13 cellular contexts compared by ENCODE assay signal in genomic region chr12:39605996-39606395, GRCh38. TPM values are rescaled to one million over a fixed set of nuclear protein-coding genes. Genes with fewer than 3 reads are reported as not detected.
DNase-seq lines count a peak whose midpoint lies in the region; ATAC-seq and TF ChIP-seq lines count a peak whose summit lies in the region.
"Had no signal": no experiment of that assay in that cellular context is flagged by ENCODE, and none has a peak within 500 bp of the region (broad histone marks: within the 10 kb centered on the region; RNA-seq: fewer than 3 reads in every experiment).

No MANE protein-coding gene starts in this region.

- H3K9me3 Mint-ChIP-seq in GM23338 (no peaks in the 10 kb centered on the region), H9 (no peaks in the 10 kb centered on the region)
- H3K9me3 Mint-ChIP-seq: natural killer cell had no signal

- no peak overlapping the region for H3K4me2 ChIP-seq in GM23338
- H3K4me2 ChIP-seq in PC-9, result peak overlapping the region; percentile 39
- no peak overlapping the region for H3K4me2 ChIP-seq in H9 (ENCODE audit: insufficient read depth, insufficient read length, low read length)

- 42 to 49% methylated on average over 3 of the region's 3 CpGs for WGBS in esophagus squamous epithelium, 2 donors
- WGBS in H9 (ENCODE audit: extremely low coverage, insufficient read length, low lambda C conversion rate), result no CpG with 5 or more reads among the region's 3 CpGs

- H3K36me3 Mint-ChIP-seq in GM23338 (ENCODE audit: low read depth), result no peaks in the 10 kb centered on the region
- no peaks in the 10 kb centered on the region for H3K36me3 Mint-ChIP-seq in H9 (ENCODE audit: insufficient read depth in 1 of 3, low read depth in 3 of 3)
- H3K36me3 Mint-ChIP-seq: natural killer cell had no signal

- H4K5ac ChIP-seq in H9 (ENCODE audit: insufficient read length, low read depth, low read length), result no peak overlapping the region

- H3K9me3 ChIP-seq in PC-9 (ENCODE audit: insufficient read depth, low read depth), result peaks cover 9% of the 10 kb centered on the region; the same call in 1 of the 2 replicates
- no peaks in the 10 kb centered on the region for H3K9me3 ChIP-seq in esophagus squamous epithelium
- no peaks in the 10 kb centered on the region for H3K9me3 ChIP-seq in H9 (ENCODE audit: control insufficient read depth, low read depth, low read length)

- no peak overlapping the region for H3K56ac ChIP-seq in H9 (ENCODE audit: insufficient read length, low read depth, low read length)

- H3K27me3 Mint-ChIP-seq in GM23338 (ENCODE audit: insufficient read depth, low read depth, poor library complexity), result no peaks in the 10 kb centered on the region
- no peaks in the 10 kb centered on the region; the same call in 1 of the 2 replicates for H3K27me3 Mint-ChIP-seq in H9 (ENCODE audit: low read depth)

- no peak overlapping the region for H3K4me3 Mint-ChIP-seq in GM23338
- H3K4me3 Mint-ChIP-seq in H9, result no peak overlapping the region
- H3K4me3 Mint-ChIP-seq: natural killer cell had no signal

- TF ChIP-seq CTCF in GM23338 (conservative IDR thresholded peaks at IDR 0.05; ENCODE audit: low read depth in 2 of 2), result no peak
- TF ChIP-seq CTCF in PC-9 (conservative IDR thresholded peaks at IDR 0.05), result no peak
- TF ChIP-seq CTCF in choroid plexus epithelial cell (conservative IDR thresholded peaks at IDR 0.05; ENCODE audit: low read depth, low read length), result no peak
- TF ChIP-seq CTCF in omental fat pad (IDR thresholded peaks at IDR 0.05), result no peak
- TF ChIP-seq CTCF in esophagus squamous epithelium (IDR thresholded peaks at IDR 0.05), result no peak
- no peak for TF ChIP-seq CTCF in H9 (conservative IDR thresholded peaks at IDR 0.05)

- TF ChIP-seq POLR2A in esophagus squamous epithelium (IDR thresholded peaks at IDR 0.05), result no peak

- CTCF ChIA-PET in PC-9 (lab: Charles Lee), result no interaction called here

- no peaks in the 10 kb centered on the region for H3K79me2 ChIP-seq in GM23338 (replicated peaks; ENCODE audit: insufficient read depth)
- no peaks in the 10 kb centered on the region for H3K79me2 ChIP-seq in PC-9 (ENCODE audit: low read depth)
- H3K79me2 ChIP-seq in H9 (ENCODE audit: insufficient read depth, low read length), result no peaks in the 10 kb centered on the region

- no peak overlapping the region for H3K9ac ChIP-seq in H9 (ENCODE audit: extremely low read depth, insufficient read length, low read length)

- H3K14ac ChIP-seq in H9 (ENCODE audit: insufficient read depth, low read length), result no peak overlapping the region

- no peak overlapping the region for H2BK12ac ChIP-seq in H9 (ENCODE audit: insufficient read length, low read depth, low read length)

- H3K27ac Mint-ChIP-seq in GM23338 (no peak overlapping the region), H9 (no peak overlapping the region)
- H3K27ac Mint-ChIP-seq: natural killer cell had no signal

- no peak overlapping the region for H2BK15ac ChIP-seq in H9 (ENCODE audit: low read depth, low read length)

- H3K23me2 ChIP-seq in H9 (ENCODE audit: insufficient read length, low read depth, low read length, poor library complexity, severe bottlenecking), result no peaks in the 10 kb centered on the region

- H2BK20ac ChIP-seq in H9 (ENCODE audit: low read depth, low read length, poor library complexity, severe bottlenecking), result no peak overlapping the region

- H4K8ac ChIP-seq in H9 (replicated peaks; ENCODE audit: insufficient read length, low read depth, low read length), result no peak overlapping the region

- H2BK120ac ChIP-seq in H9 (ENCODE audit: low read depth, low read length, poor library complexity, severe bottlenecking), result no peak overlapping the region

- H3K27me3 ChIP-seq in GM23338 (ENCODE audit: insufficient read depth), result no peaks in the 10 kb centered on the region
- H3K27me3 ChIP-seq in PC-9 (ENCODE audit: insufficient read depth, low read depth), result no peaks in the 10 kb centered on the region
- H3K27me3 ChIP-seq in esophagus squamous epithelium, result no peaks in the 10 kb centered on the region
- H3K27me3 ChIP-seq in H9 (ENCODE audit: insufficient read depth, low read length), result no peaks in the 10 kb centered on the region

- H2AFZ ChIP-seq in GM23338 (no peak overlapping the region), PC-9 (no peak overlapping the region), H9 (ENCODE audit: low read length) (no peak overlapping the region)

- BruUV-seq in PC-9 (replicated peaks; lab: Mats Ljungman, UMichigan), result no TSS peak

- no peak overlapping the region for H3K4me3 ChIP-seq in GM23338
- H3K4me3 ChIP-seq in PC-9, result no peak overlapping the region
- H3K4me3 ChIP-seq in choroid plexus epithelial cell (ENCODE audit: low read depth, low read length), result no peak overlapping the region
- no peak overlapping the region for H3K4me3 ChIP-seq in esophagus squamous epithelium

- H3K36me3 ChIP-seq in GM23338 (ENCODE audit: insufficient read depth), result no peaks in the 10 kb centered on the region
- H3K36me3 ChIP-seq in PC-9 (ENCODE audit: low read depth), result no peaks in the 10 kb centered on the region
- H3K36me3 ChIP-seq in esophagus squamous epithelium, result no peaks in the 10 kb centered on the region

- H4K91ac ChIP-seq in H9 (ENCODE audit: insufficient read length, low read depth, low read length), result no peak overlapping the region

- H3K4me1 Mint-ChIP-seq in GM23338 (peaks cover 8% of the 10 kb centered on the region; the same call in 2 of the 3 replicates), H9 (peaks cover 4 to 5% of the 10 kb centered on the region in 2 experiments; a peak in 3 of 4 replicates)
- H3K4me1 Mint-ChIP-seq: natural killer cell had no signal

- H2AK5ac ChIP-seq in H9 (ENCODE audit: insufficient read length, low read length), result no peak overlapping the region

- no peak overlapping the region for H2BK5ac ChIP-seq in H9 (ENCODE audit: insufficient read length, low read length)

- POLR2A ChIA-PET in PC-9 (lab: Charles Lee; ENCODE audit: unreplicated experiment), result interaction anchor here (0.6 kb wide), 1 partner anchor 239 kb away, joined by 4 read pairs; no protein-coding TSS in a partner anchor

- H3K27ac ChIP-seq in GM23338 (ENCODE audit: low read depth) (no peak overlapping the region), PC-9 (peak overlapping the region; percentile 48), esophagus squamous epithelium (no peak overlapping the region), H9 (ENCODE audit: insufficient read length, low read depth, low read length) (no peak overlapping the region)

- DNase-seq in GM23338 (ENCODE audit: low spot score) (peak; percentile 36), PC-9 (peak in 1 of 2 experiments; percentile 74), choroid plexus epithelial cell (ENCODE audit: low read depth) (peak; percentile 80), omental fat pad (ENCODE audit: low spot score) (no peak), esophagus squamous epithelium (lab: John Stamatoyannopoulos, UW) (no peak), H9 (no peak)
- DNase-seq: activated CD4-positive, alpha-beta T cell treated with anti-CD3 and anti-CD28 coated beads for 48 hours; activated gamma-delta T cell; Calu3; natural killer cell; T-helper 1 cell had no signal

- no peaks in the 10 kb centered on the region for H4K20me1 ChIP-seq in GM23338 (replicated peaks; ENCODE audit: insufficient read depth)
- no peaks in the 10 kb centered on the region for H4K20me1 ChIP-seq in PC-9 (ENCODE audit: insufficient read depth)
- H4K20me1 ChIP-seq in H9 (ENCODE audit: control insufficient read depth, insufficient read depth, insufficient read length), result no peaks in the 10 kb centered on the region

- H3K23ac ChIP-seq in H9 (ENCODE audit: insufficient read length, low read depth, low read length), result no peak overlapping the region

- intact Hi-C loops in PC-9 (cut with micrococcal nuclease; ENCODE audit: unreplicated experiment), result no loop called here
- intact Hi-C loops in esophagus squamous epithelium (cut with DNase I), result no loop called here

- H3K4me1 ChIP-seq in GM23338 (ENCODE audit: insufficient read depth), result no peaks in the 10 kb centered on the region
- H3K4me1 ChIP-seq in PC-9 (replicated peaks; ENCODE audit: insufficient read depth), result peaks cover 27% of the 10 kb centered on the region
- no peaks in the 10 kb centered on the region for H3K4me1 ChIP-seq in esophagus squamous epithelium
- H3K4me1 ChIP-seq in H9 (ENCODE audit: insufficient read depth, low read length), result no peaks in the 10 kb centered on the region

- H3F3A ChIP-seq in GM23338 (replicated peaks; ENCODE audit: low read depth) (no peaks in the 10 kb centered on the region), PC-9 (ENCODE audit: insufficient read depth, low read depth) (peaks cover 24% of the 10 kb centered on the region)

- no peak; the same call in 2 of the 3 replicates for ATAC-seq in GM23338
- peak; percentile 50 for ATAC-seq in omental fat pad (ENCODE audit: low FRiP score)
- ATAC-seq in HG02571 (IDR thresholded peaks at IDR 0.05; ENCODE audit: unreplicated experiment), result no peak
- ATAC-seq: natural killer cell, sciatic nerve had no signal

- H3K9me2 ChIP-seq in GM23338 (ENCODE audit: insufficient read depth), result no peaks in the 10 kb centered on the region
- no peaks in the 10 kb centered on the region for H3K9me2 ChIP-seq in PC-9 (ENCODE audit: insufficient read depth)

- H3K4ac ChIP-seq in H9 (ENCODE audit: low read depth, low read length), result no peak overlapping the region

- H3T11ph ChIP-seq in H9 (ENCODE audit: low read length), result no peak overlapping the region

- H3K18ac ChIP-seq in H9 (ENCODE audit: insufficient read length, low read depth, low read length), result no peak overlapping the region

- no peaks in the 10 kb centered on the region for H3K79me1 ChIP-seq in H9 (ENCODE audit: insufficient read depth, low read depth, low read length, poor library complexity, severe bottlenecking)

TF ChIP-seq in GM23338, 12 proteins besides CTCF, POLR2A, EP300 and RAD21 (continues in another document):
- no peak for TF ChIP-seq JUNB (IDR thresholded peaks at IDR 0.05; ENCODE audit: unreplicated experiment)
- no peak for TF ChIP-seq EZH2 (IDR thresholded peaks at IDR 0.05; ENCODE audit: low read depth, unreplicated experiment)
- no peak for TF ChIP-seq ZNF331 (CRISPR knock-in tag; IDR thresholded peaks at IDR 0.05; ENCODE audit: low read depth)
- TF ChIP-seq CREB1 (CRISPR knock-in tag; IDR thresholded peaks at IDR 0.05; ENCODE audit: low read depth), result no peak
- no peak for TF ChIP-seq NANOG (IDR thresholded peaks at IDR 0.05; ENCODE audit: borderline replicate concordance)
- TF ChIP-seq EZH2phosphoT487 (IDR thresholded peaks at IDR 0.05; ENCODE audit: unreplicated experiment), result no peak
- TF ChIP-seq ZNF114 (CRISPR knock-in tag; IDR thresholded peaks at IDR 0.05), result no peak
- TF ChIP-seq POLR2AphosphoS5 (IDR thresholded peaks at IDR 0.05; ENCODE audit: low read depth), result no peak

RNA-seq across cellular contexts. Expression of gene ABCD2, which starts 13.6 kb away (rescaled TPM):
- 0.04 TPM in 1 of 2 replicates, not detected in the other for total RNA-seq in GM23338 (2014; rRNA removed; shearing (Covaris generic))
- not detected in 2 replicates for polyA plus RNA-seq in GM23338 (2016; fragmentation: Nextera tagmentation; extraction: Ambion mirVana)
- total RNA-seq in PC-9 (2021), result not detected in 2 replicates
- 10 to 100 TPM; 11.0 to 19.7 (median 13.0) TPM for total RNA-seq in omental fat pad
- total RNA-seq in esophagus squamous epithelium, result under 1 TPM; 0.09 to 0.38 (median 0.12) TPM
- total RNA-seq in H9 (2021), result not detected in 2 replicates
- total RNA-seq: Calu3 had no signal

Comparison
In these comparisons a context has a peak if more than half of its experiments do, and no peak if none do; other contexts are left out.
1. DNase-seq: peak in GM23338 (single experiment) and choroid plexus epithelial cell (single experiment); none in omental fat pad (single experiment), esophagus squamous epithelium (single experiment) and H9 (single experiment).
2. RNA of gene ABCD2, which starts 13.6 kb away (total RNA-seq): 11.0 to 19.7 TPM in omental fat pad; 0.09 to 0.38 TPM in esophagus squamous epithelium, not detected in H9, not detected in PC-9 and 0.04 TPM in GM23338; every median in the first group is over 4 times any median in the second.